ENCODE assay signal across 17 cellular contexts in genomic region chr11:118636569-118637290, GRCh38. TPM values are rescaled to one million over a fixed set of nuclear protein-coding genes. Genes with fewer than 3 reads are reported as not detected.
DNase-seq lines count a peak whose midpoint lies in the region; ATAC-seq and TF ChIP-seq lines count a peak whose summit lies in the region.
"Had no signal": no experiment of that assay in that cellular context is flagged by ENCODE, and none has a peak within 500 bp of the region (broad histone marks: within the 10 kb centered on the region; RNA-seq: fewer than 3 reads in every experiment).

No MANE protein-coding gene starts in this region.

- H3K27me3 ChIP-seq in ACC112 (ENCODE audit: insufficient read depth, low read length) (no peaks in the 10 kb centered on the region), adipocyte (replicated peaks; ENCODE audit: control insufficient read depth, insufficient read depth, low read length) (no peaks in the 10 kb centered on the region), right cardiac atrium (ENCODE audit: control insufficient read depth, insufficient read depth) (no peaks in the 10 kb centered on the region), lower lobe of right lung (ENCODE audit: low read depth) (no peaks in the 10 kb centered on the region)

- intact Hi-C loops in right cardiac atrium (cut with DNase I): no loop called here
- intact Hi-C loops in lower lobe of right lung (cut with DNase I): no loop called here

- H3K36me3 ChIP-seq in ACC112 (ENCODE audit: insufficient read depth, low read length): peaks cover 33% of the 10 kb centered on the region
- peaks cover 92% of the 10 kb centered on the region for H3K36me3 ChIP-seq in adipocyte (ENCODE audit: control insufficient read depth, insufficient read depth, low read length, severe bottlenecking)
- H3K36me3 ChIP-seq in lower lobe of right lung: peaks cover 72% of the 10 kb centered on the region

- H2AFZ ChIP-seq in ACC112 (ENCODE audit: low read length, unreplicated experiment): no peak overlapping the region

- H3K27ac ChIP-seq in ACC112 (ENCODE audit: low read depth, low read length): peak overlapping the region; percentile 59
- no peak overlapping the region for H3K27ac ChIP-seq in right cardiac atrium (ENCODE audit: low read length)
- no peak overlapping the region for H3K27ac ChIP-seq in lower lobe of right lung

- H3K79me2 ChIP-seq in ACC112 (ENCODE audit: control insufficient read depth, insufficient read depth, low read length, unreplicated experiment): peaks cover 5% of the 10 kb centered on the region

- H3K9me3 ChIP-seq in adipocyte (ENCODE audit: control insufficient read depth, low read length) (no peaks in the 10 kb centered on the region), right cardiac atrium (ENCODE audit: control insufficient read depth, low read length) (no peaks in the 10 kb centered on the region), lower lobe of right lung (no peaks in the 10 kb centered on the region)

- TF ChIP-seq CTCF in lower lobe of right lung (IDR thresholded peaks at IDR 0.05): no peak

- H3K4me3 ChIP-seq in ACC112 (ENCODE audit: low read depth, low read length) (no peak overlapping the region), adipocyte (ENCODE audit: low read length) (no peak overlapping the region), right cardiac atrium (ENCODE audit: low read length) (no peak overlapping the region), lower lobe of right lung (no peak overlapping the region)
- H3K4me3 ChIP-seq: GM12878 had no signal

- H3K9ac ChIP-seq in adipocyte (ENCODE audit: low read length): peak overlapping the region; percentile 60

- 64% methylated on average over 8 of the region's 8 CpGs for WGBS in right cardiac atrium

- DNase-seq in HCEC 1CT: peak; percentile 42
- DNase-seq in adipocyte (ENCODE audit: low read depth): no peak
- peak; percentile 9 to 65 (median 35) for DNase-seq in right cardiac atrium
- no peak for DNase-seq in stimulated activated CD8-positive, alpha-beta memory T cell treated with anti-CD3 and anti-CD28 coated beads, Interleukin-4, amount 100 ng/mL, for 48 hours
- DNase-seq in activated CD8-positive, alpha-beta memory T cell treated with anti-CD3 and anti-CD28 coated beads, Interleukin-2, amount 50 U/mL, for 48 hours: no peak
- no peak for DNase-seq in lower lobe of right lung
- DNase-seq in SKM-1 (lab: John Stamatoyannopoulos, UW; ENCODE audit: unreplicated experiment): no peak
- DNase-seq: AML-193; CD4-positive, CD25-positive, alpha-beta regulatory T cell; NCI-H1436 treated with DMSO at 0.1 percent for 48 hours; NCI-H2227 treated with DMSO at 0.1 percent for 48 hours; NCI-H526 treated with DMSO at 0.1 percent for 48 hours; NK-92 treated with Interleukin-12 subunit alpha and Interleukin-12 subunit beta, amount 100 ng/mL, for 24 hours; OCI-M1 had no signal

- H3K4me1 ChIP-seq in ACC112 (ENCODE audit: control insufficient read depth, insufficient read depth, low read length, unreplicated experiment) (peaks cover 51% of the 10 kb centered on the region), adipocyte (ENCODE audit: control insufficient read depth, insufficient read depth, low read length) (peaks cover 54% of the 10 kb centered on the region), right cardiac atrium (ENCODE audit: control insufficient read depth, insufficient read depth, low read length) (peaks cover 8% of the 10 kb centered on the region), lower lobe of right lung (peaks cover 35% of the 10 kb centered on the region)

- no peak for ATAC-seq in right cardiac atrium
- ATAC-seq in lower lobe of right lung: no peak
- ATAC-seq: GM12878 had no signal

RNA-seq across cellular contexts. Expression of gene PHLDB1, which starts 29.3 kb away (rescaled TPM):
- total RNA-seq in right cardiac atrium (100 to 1,000 TPM; 123 to 177 (median 136) TPM), lower lobe of right lung (71.8 TPM)
- 110 TPM for polyA plus RNA-seq in right cardiac atrium

RNA-seq across cellular contexts. Expression of gene TREH, which starts 42.7 kb away (rescaled TPM):
- total RNA-seq in right cardiac atrium (not detected), lower lobe of right lung (0.30 TPM)
- polyA plus RNA-seq in right cardiac atrium: 1.2 TPM
- total RNA-seq: A673; CD4-positive, CD25-positive, alpha-beta regulatory T cell; GM12878 had no signal
- polyA plus RNA-seq: CD4-positive, CD25-positive, alpha-beta regulatory T cell; GM12878 had no signal

Comparison
In these comparisons a context has a peak if more than half of its experiments do, and no peak if none do; other contexts are left out.
1. DNase-seq: peak in HCEC 1CT (single experiment) and right cardiac atrium (3 of 3); none in adipocyte (single experiment), stimulated activated CD8-positive, alpha-beta memory T cell treated with anti-CD3 and anti-CD28 coated beads, Interleukin-4, amount 100 ng/mL, for 48 hours (single experiment), activated CD8-positive, alpha-beta memory T cell treated with anti-CD3 and anti-CD28 coated beads, Interleukin-2, amount 50 U/mL, for 48 hours (single experiment), lower lobe of right lung (single experiment) and SKM-1 (single experiment).